Comparison of ENCODE assay signal across 31 cellular contexts in genomic region chr6:138417493-138418117, GRCh38. TPM values are rescaled to one million over a fixed set of nuclear protein-coding genes. Genes with fewer than 3 reads are reported as not detected.
DNase-seq lines count a peak whose midpoint lies in the region; ATAC-seq and FAIRE-seq lines count a peak whose summit lies in the region.
"Had no signal": no experiment of that assay in that cellular context is flagged by ENCODE, and none has a peak within 500 bp of the region (broad histone marks: within the 10 kb centered on the region; RNA-seq: fewer than 3 reads in every experiment).

No MANE protein-coding gene starts in this region.

- H3K4me1 Mint-ChIP-seq in activated T-helper 17 cell treated with anti-CD3 and anti-CD28 coated beads, Interleukin-2, amount 50 U/mL, for 72 hours = peaks cover 6% of the 10 kb centered on the region
- H3K4me1 Mint-ChIP-seq: activated CD8-positive, alpha-beta memory T cell treated with anti-CD3 and anti-CD28 coated beads, Interleukin-2, amount 10 ng/mL, durations not matched to agents 7 days and 5 days; activated naive CD4-positive, alpha-beta T cell treated with anti-CD3 and anti-CD28 coated beads, Interleukin-2, amount 10 ng/mL, durations not matched to agents 7 days and 5 days; H9; mesothelial cell of epicardium had no signal

- H3K27ac Mint-ChIP-seq in activated T-helper 17 cell treated with anti-CD3 and anti-CD28 coated beads, Interleukin-2, amount 50 U/mL, for 72 hours = peak overlapping the region; percentile 68
- H3K27ac Mint-ChIP-seq: activated naive CD4-positive, alpha-beta T cell treated with anti-CD3 and anti-CD28 coated beads, Interleukin-2, amount 10 ng/mL, durations not matched to agents 7 days and 5 days; mesothelial cell of epicardium had no signal

- ATAC-seq in activated T-helper 17 cell treated with anti-CD3 and anti-CD28 coated beads, Interleukin-2, amount 50 U/mL, for 72 hours (replicated peaks) = peak; percentile 86
- no peak for ATAC-seq in GM19452 (IDR thresholded peaks at IDR 0.05; ENCODE audit: unreplicated experiment)
- ATAC-seq: activated CD8-positive, alpha-beta memory T cell treated with anti-CD3 and anti-CD28 coated beads, Interleukin-2, amount 10 ng/mL, durations not matched to agents 7 days and 5 days; K562; Panc1; right cardiac atrium had no signal

- H3K36me3 Mint-ChIP-seq in activated T-helper 17 cell treated with anti-CD3 and anti-CD28 coated beads, Interleukin-2, amount 50 U/mL, for 72 hours (ENCODE audit: low read depth) = peaks cover 51% of the 10 kb centered on the region

- H3K9me3 Mint-ChIP-seq in activated T-helper 17 cell treated with anti-CD3 and anti-CD28 coated beads, Interleukin-2, amount 50 U/mL, for 72 hours = no peaks in the 10 kb centered on the region
- H3K9me3 Mint-ChIP-seq: activated naive CD4-positive, alpha-beta T cell treated with anti-CD3 and anti-CD28 coated beads, Interleukin-2, amount 10 ng/mL, durations not matched to agents 7 days and 5 days; H9 had no signal

- peak; percentile 15 for DNase-seq in stimulated activated CD4-positive, alpha-beta T cell treated with anti-CD3 and anti-CD28 coated beads, Interleukin-1b, Interleukin-23, amount 100 ng/mL, for 48 hours
- DNase-seq in stimulated activated CD4-positive, alpha-beta T cell treated with anti-CD3 and anti-CD28 coated beads, Interleukin-4, amount 100 ng/mL, for 4 hours = no peak
- DNase-seq in islet precursor cell (peak; percentile 61), NCI-H526 treated with DMSO at 0.1 percent for 48 hours (lab: John Stamatoyannopoulos, UW) (no peak), frontal cortex (ENCODE audit: low spot score in 2 of 2) (no peak)
- DNase-seq: activated CD8-positive, alpha-beta memory T cell treated with anti-CD3 and anti-CD28 coated beads, Interleukin-2, amount 10 ng/mL, durations not matched to agents 7 days and 5 days; activated naive CD4-positive, alpha-beta T cell treated with anti-CD3 and anti-CD28 coated beads, Interleukin-2, amount 10 ng/mL, durations not matched to agents 7 days and 5 days; activated T-cell treated with anti-CD3 and anti-CD28 coated beads, Interleukin-2, amount 50 U/mL, for 48 hours; DMS153; effector memory CD4-positive, alpha-beta T cell; H9; NCI-H1048; NCI-H1694 treated with DMSO at 0.1 percent for 48 hours; NCI-H446; NCI-H774; right cardiac atrium; SIG-M5; spleen; transverse colon had no signal

- no peak for FAIRE-seq in frontal cortex (lab: Jason Lieb, UNC)
- FAIRE-seq: GM12892, HTR-8/SVneo, K562, keratinocyte had no signal

- H3K27me3 Mint-ChIP-seq in activated T-helper 17 cell treated with anti-CD3 and anti-CD28 coated beads, Interleukin-2, amount 50 U/mL, for 72 hours = no peaks in the 10 kb centered on the region
- H3K27me3 Mint-ChIP-seq: activated CD8-positive, alpha-beta memory T cell treated with anti-CD3 and anti-CD28 coated beads, Interleukin-2, amount 10 ng/mL, durations not matched to agents 7 days and 5 days; activated naive CD4-positive, alpha-beta T cell treated with anti-CD3 and anti-CD28 coated beads, Interleukin-2, amount 10 ng/mL, durations not matched to agents 7 days and 5 days had no signal

- peak overlapping the region; percentile 2 for H3K4me3 Mint-ChIP-seq in activated T-helper 17 cell treated with anti-CD3 and anti-CD28 coated beads, Interleukin-2, amount 50 U/mL, for 72 hours
- H3K4me3 Mint-ChIP-seq: activated CD8-positive, alpha-beta memory T cell treated with anti-CD3 and anti-CD28 coated beads, Interleukin-2, amount 10 ng/mL, durations not matched to agents 7 days and 5 days; activated naive CD4-positive, alpha-beta T cell treated with anti-CD3 and anti-CD28 coated beads, Interleukin-2, amount 10 ng/mL, durations not matched to agents 7 days and 5 days; H9; mesothelial cell of epicardium had no signal

RNA-seq across cellular contexts. Expression of gene HEBP2, which starts 13.6 kb away (rescaled TPM):
- total RNA-seq in activated T-helper 17 cell treated with anti-CD3 and anti-CD28 coated beads, Interleukin-2, amount 50 U/mL, for 72 hours = 10 to 100 TPM; 28.6 to 44.7 TPM
- total RNA-seq in frontal cortex = 4.9 TPM

RNA-seq across cellular contexts. Expression of gene SMIM28, which starts 39.9 kb away (rescaled TPM):
- total RNA-seq in activated T-helper 17 cell treated with anti-CD3 and anti-CD28 coated beads, Interleukin-2, amount 50 U/mL, for 72 hours = not detected
- not detected for total RNA-seq in frontal cortex
- total RNA-seq: activated CD8-positive, alpha-beta memory T cell treated with anti-CD3 and anti-CD28 coated beads, Interleukin-2, amount 10 ng/mL, durations not matched to agents 7 days and 5 days; ascending aorta; cardiac muscle cell; H9; K562; lower leg skin; mesothelial cell of epicardium; right cardiac atrium; spleen; subcutaneous adipose tissue had no signal

Comparison
In these comparisons a context has a peak if more than half of its experiments do, and no peak if none do; other contexts are left out.
1. DNase-seq: peak in stimulated activated CD4-positive, alpha-beta T cell treated with anti-CD3 and anti-CD28 coated beads, Interleukin-1b, Interleukin-23, amount 100 ng/mL, for 48 hours (single experiment) and islet precursor cell (single experiment); none in stimulated activated CD4-positive, alpha-beta T cell treated with anti-CD3 and anti-CD28 coated beads, Interleukin-4, amount 100 ng/mL, for 4 hours (0 of 2), NCI-H526 treated with DMSO at 0.1 percent for 48 hours (single experiment) and frontal cortex (0 of 2).